Comparison of ENCODE assay signal across 21 cellular contexts in the genomic region with DNA sequence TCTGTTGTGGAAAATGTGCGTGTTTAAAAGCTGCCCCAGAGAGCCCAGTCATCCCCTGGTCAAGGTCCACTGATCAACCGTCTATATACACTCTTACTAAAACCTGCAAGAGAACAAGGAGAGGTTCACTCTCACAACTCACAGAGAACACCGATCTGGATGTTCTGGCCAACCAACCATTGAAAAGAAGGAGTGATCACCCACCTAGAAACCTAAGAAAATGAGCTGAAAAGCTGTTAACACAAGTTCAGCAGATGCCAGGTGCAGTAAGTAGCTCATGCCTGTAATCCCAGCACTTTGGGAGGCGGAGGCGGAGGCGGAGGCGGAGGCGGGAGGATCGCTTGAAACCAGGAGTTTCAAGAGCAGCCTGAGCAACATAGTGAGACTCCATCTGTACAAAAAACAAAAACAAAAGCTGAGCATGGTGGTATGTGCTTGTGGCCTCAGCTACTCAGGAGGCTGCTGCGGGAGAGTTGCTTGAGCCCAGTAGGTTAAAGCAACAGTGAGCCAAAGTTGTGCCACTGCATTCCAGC. TPM values are rescaled to one million over a fixed set of nuclear protein-coding genes. Genes with fewer than 3 reads are reported as not detected.
DNase-seq lines count a peak whose midpoint lies in the region; ATAC-seq and TF ChIP-seq lines count a peak whose summit lies in the region.
"Had no signal": no experiment of that assay in that cellular context is flagged by ENCODE, and none has a peak within 500 bp of the region (broad histone marks: within the 10 kb centered on the region; RNA-seq: fewer than 3 reads in every experiment).

No MANE protein-coding gene starts in this region.

- H3K36me3 ChIP-seq in HAP-1 (replicated peaks), result peaks cover 72% of the 10 kb centered on the region

- DNase-seq in T-helper 1 cell (no peak), HAP-1 (ENCODE audit: low spot score in 2 of 2) (peak; percentile 10 to 75), nephron progenitor cell (no peak), NCI-H1694 treated with DMSO at 0.1 percent for 48 hours (lab: John Stamatoyannopoulos, UW) (no peak)
- DNase-seq in activated naive CD8-positive, alpha-beta T cell treated with anti-CD3 and anti-CD28 coated beads for 36 hours, result no peak
- no peak for DNase-seq in stimulated activated CD4-positive, alpha-beta T cell treated with anti-CD3 and anti-CD28 coated beads, Interleukin-2, amount 100 ng/mL, for 24 hours
- DNase-seq: activated CD4-positive, alpha-beta T cell treated with anti-CD3 and anti-CD28 coated beads, Interleukin-2, amount 50 U/mL, for 1 hour; COR-L47; HFFc6; Kasumi-1; left lung; NCI-H146; NCI-H524; stimulated activated CD4-positive, alpha-beta T cell treated with anti-CD3 and anti-CD28 coated beads, Interleukin-4, amount 100 ng/mL, for 4 hours; stimulated activated naive CD4-positive, alpha-beta T cell treated with Interleukin-2 at 50 U/mL for 16 hours had no signal

- no peaks in the 10 kb centered on the region for H3K9me3 Mint-ChIP-seq in T-helper 1 cell treated with Interleukin-12 subunit alpha and Interleukin-12 subunit beta and Interleukin-4 antibody, amounts not matched to agents 30 μg/mL and 1 μg/mL, for 36 hours
- H3K9me3 Mint-ChIP-seq in activated naive CD8-positive, alpha-beta T cell treated with anti-CD3 and anti-CD28 coated beads for 36 hours, result no peaks in the 10 kb centered on the region
- H3K9me3 Mint-ChIP-seq in nephron progenitor cell, result no peaks in the 10 kb centered on the region
- H3K9me3 Mint-ChIP-seq: HFFc6, nephron had no signal

- no peak for TF ChIP-seq CTCF in nephron progenitor cell (IDR thresholded peaks at IDR 0.05)

- in situ Hi-C loops in HAP-1 (cut with MboI; ENCODE audit: low sequenced_read_pairs), result no loop called here

- H3K9me3 ChIP-seq in HAP-1, result no peaks in the 10 kb centered on the region
- H3K9me3 ChIP-seq: left lung had no signal

- H3K27me3 Mint-ChIP-seq in T-helper 1 cell treated with Interleukin-12 subunit alpha and Interleukin-12 subunit beta and Interleukin-4 antibody, amounts not matched to agents 30 μg/mL and 1 μg/mL, for 36 hours (ENCODE audit: low read depth), result no peaks in the 10 kb centered on the region
- no peaks in the 10 kb centered on the region for H3K27me3 Mint-ChIP-seq in activated naive CD8-positive, alpha-beta T cell treated with anti-CD3 and anti-CD28 coated beads for 36 hours
- no peaks in the 10 kb centered on the region for H3K27me3 Mint-ChIP-seq in nephron progenitor cell (ENCODE audit: low read depth, poor library complexity)

- H3K27ac Mint-ChIP-seq in T-helper 1 cell treated with Interleukin-12 subunit alpha and Interleukin-12 subunit beta and Interleukin-4 antibody, amounts not matched to agents 30 μg/mL and 1 μg/mL, for 36 hours, result peak overlapping the region; percentile 98
- peak overlapping the region; percentile 96 for H3K27ac Mint-ChIP-seq in activated naive CD8-positive, alpha-beta T cell treated with anti-CD3 and anti-CD28 coated beads for 36 hours
- peak overlapping the region; percentile 96 for H3K27ac Mint-ChIP-seq in nephron progenitor cell
- H3K27ac Mint-ChIP-seq: HFFc6 had no signal

- H3K27me3 ChIP-seq in HAP-1 (ENCODE audit: low read depth), result no peaks in the 10 kb centered on the region
- H3K27me3 ChIP-seq: left lung had no signal

- H3K4me1 Mint-ChIP-seq in T-helper 1 cell treated with Interleukin-12 subunit alpha and Interleukin-12 subunit beta and Interleukin-4 antibody, amounts not matched to agents 30 μg/mL and 1 μg/mL, for 36 hours (ENCODE audit: low read depth), result peaks cover 75% of the 10 kb centered on the region
- H3K4me1 Mint-ChIP-seq in activated naive CD8-positive, alpha-beta T cell treated with anti-CD3 and anti-CD28 coated beads for 36 hours, result peaks cover 65% of the 10 kb centered on the region
- H3K4me1 Mint-ChIP-seq in nephron progenitor cell, result peaks cover 11% of the 10 kb centered on the region
- H3K4me1 Mint-ChIP-seq: nephron had no signal

- H3K36me3 Mint-ChIP-seq in T-helper 1 cell treated with Interleukin-12 subunit alpha and Interleukin-12 subunit beta and Interleukin-4 antibody, amounts not matched to agents 30 μg/mL and 1 μg/mL, for 36 hours (ENCODE audit: low read depth), result peaks cover 76% of the 10 kb centered on the region
- H3K36me3 Mint-ChIP-seq in activated naive CD8-positive, alpha-beta T cell treated with anti-CD3 and anti-CD28 coated beads for 36 hours, result peaks cover 66% of the 10 kb centered on the region
- peaks cover 81% of the 10 kb centered on the region for H3K36me3 Mint-ChIP-seq in nephron progenitor cell (ENCODE audit: low read depth)

- ATAC-seq in GM18520 (IDR thresholded peaks at IDR 0.05; ENCODE audit: unreplicated experiment), result no peak
- ATAC-seq: esophagus mucosa, left lung, sciatic nerve had no signal

- no peak overlapping the region for H3K4me3 Mint-ChIP-seq in T-helper 1 cell treated with Interleukin-12 subunit alpha and Interleukin-12 subunit beta and Interleukin-4 antibody, amounts not matched to agents 30 μg/mL and 1 μg/mL, for 36 hours
- H3K4me3 Mint-ChIP-seq in activated naive CD8-positive, alpha-beta T cell treated with anti-CD3 and anti-CD28 coated beads for 36 hours, result no peak overlapping the region
- no peak overlapping the region for H3K4me3 Mint-ChIP-seq in nephron progenitor cell
- H3K4me3 Mint-ChIP-seq: HFFc6, nephron had no signal

- H3K4me3 ChIP-seq in HAP-1, result no peak overlapping the region
- H3K4me3 ChIP-seq: left lung had no signal

- peaks cover 17% of the 10 kb centered on the region for H3K4me1 ChIP-seq in HAP-1
- H3K4me1 ChIP-seq: left lung had no signal

RNA-seq across cellular contexts. Expression of gene ATG16L1, which starts 14.5 kb away (rescaled TPM):
- total RNA-seq in activated naive CD8-positive, alpha-beta T cell treated with anti-CD3 and anti-CD28 coated beads for 36 hours, result 10 to 100 TPM; 23.4 to 26.1 TPM

RNA-seq across cellular contexts. Expression of gene SAG, which starts 41.7 kb away (rescaled TPM):
- total RNA-seq in activated naive CD8-positive, alpha-beta T cell treated with anti-CD3 and anti-CD28 coated beads for 36 hours, result under 1 TPM in 1 of 2 experiments, not detected in 1; 0.31 TPM
- total RNA-seq: chondrocyte, esophagus mucosa, HFFc6, left lung, sciatic nerve had no signal

Comparison
In these comparisons a context has a peak if more than half of its experiments do, and no peak if none do; other contexts are left out.
1. DNase-seq: peak in HAP-1 (2 of 2); none in T-helper 1 cell (0 of 5), activated naive CD8-positive, alpha-beta T cell treated with anti-CD3 and anti-CD28 coated beads for 36 hours (single experiment), nephron progenitor cell (single experiment), stimulated activated CD4-positive, alpha-beta T cell treated with anti-CD3 and anti-CD28 coated beads, Interleukin-2, amount 100 ng/mL, for 24 hours (0 of 2) and NCI-H1694 treated with DMSO at 0.1 percent for 48 hours (single experiment).
2. Peak in every context shown above with its lines, with median percentiles within 50 percentile points of each other: H3K27ac Mint-ChIP-seq.